Comparison of ENCODE assay signal across 1 cellular context in the genomic region with DNA sequence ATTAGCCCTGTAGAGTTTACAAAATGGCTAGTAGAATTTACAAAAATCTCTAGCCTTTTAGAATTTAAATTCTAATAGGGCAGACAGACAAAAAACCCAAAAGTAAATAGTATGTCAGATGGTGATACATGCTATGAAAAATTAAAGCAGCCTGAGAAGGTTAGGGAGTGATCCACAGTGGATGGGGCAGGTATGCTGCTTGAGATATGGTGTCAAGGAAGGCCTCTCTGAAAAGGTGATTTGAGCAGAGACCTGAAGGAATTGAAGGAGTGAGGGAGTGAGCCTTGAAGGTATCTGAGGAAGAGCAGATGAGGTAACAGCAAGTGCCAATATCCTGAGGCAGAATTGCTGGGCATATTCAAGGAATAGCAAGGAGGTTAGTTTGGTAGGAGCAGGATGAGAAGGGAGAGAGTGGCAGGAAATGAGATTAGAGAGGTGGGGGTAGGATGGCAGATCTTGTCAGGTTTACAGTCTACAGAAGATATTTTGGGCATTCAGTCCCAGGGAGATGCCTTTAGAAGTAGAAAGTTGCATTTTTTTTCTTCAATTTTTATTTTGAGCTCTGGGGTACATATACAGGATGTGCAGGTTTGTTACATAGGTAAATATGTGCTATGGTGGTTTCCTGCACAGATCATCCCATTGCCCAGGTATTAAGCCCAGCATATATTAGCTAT.
TF ChIP-seq lines count a peak whose summit lies in the region.

No MANE protein-coding gene starts in this region.

TF ChIP-seq in GM12878, 131 proteins besides CTCF, POLR2A, EP300 and RAD21:
- TF ChIP-seq, protein P1, sequence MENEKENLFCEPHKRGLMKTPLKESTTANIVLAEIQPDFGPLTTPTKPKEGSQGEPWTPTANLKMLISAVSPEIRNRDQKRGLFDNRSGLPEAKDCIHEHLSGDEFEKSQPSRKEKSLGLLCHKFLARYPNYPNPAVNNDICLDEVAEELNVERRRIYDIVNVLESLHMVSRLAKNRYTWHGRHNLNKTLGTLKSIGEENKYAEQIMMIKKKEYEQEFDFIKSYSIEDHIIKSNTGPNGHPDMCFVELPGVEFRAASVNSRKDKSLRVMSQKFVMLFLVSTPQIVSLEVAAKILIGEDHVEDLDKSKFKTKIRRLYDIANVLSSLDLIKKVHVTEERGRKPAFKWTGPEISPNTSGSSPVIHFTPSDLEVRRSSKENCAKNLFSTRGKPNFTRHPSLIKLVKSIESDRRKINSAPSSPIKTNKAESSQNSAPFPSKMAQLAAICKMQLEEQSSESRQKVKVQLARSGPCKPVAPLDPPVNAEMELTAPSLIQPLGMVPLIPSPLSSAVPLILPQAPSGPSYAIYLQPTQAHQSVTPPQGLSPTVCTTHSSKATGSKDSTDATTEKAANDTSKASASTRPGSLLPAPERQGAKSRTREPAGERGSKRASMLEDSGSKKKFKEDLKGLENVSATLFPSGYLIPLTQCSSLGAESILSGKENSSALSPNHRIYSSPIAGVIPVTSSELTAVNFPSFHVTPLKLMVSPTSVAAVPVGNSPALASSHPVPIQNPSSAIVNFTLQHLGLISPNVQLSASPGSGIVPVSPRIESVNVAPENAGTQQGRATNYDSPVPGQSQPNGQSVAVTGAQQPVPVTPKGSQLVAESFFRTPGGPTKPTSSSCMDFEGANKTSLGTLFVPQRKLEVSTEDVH (IDR thresholded peaks at IDR 0.05; ENCODE audit: low read depth, partially characterized antibody) = no peak
- TF ChIP-seq HDGF (IDR thresholded peaks at IDR 0.05) (no peak), RBBP5 (conservative IDR thresholded peaks at IDR 0.05) (no peak), PAX8 (IDR thresholded peaks at IDR 0.05) (no peak), CHD4 (IDR thresholded peaks at IDR 0.05) (no peak), MEF2A (IDR thresholded peaks at IDR 0.05; ENCODE audit: insufficient read depth, low read depth, low read length) (no peak), NR2F1 (conservative IDR thresholded peaks at IDR 0.05) (no peak), SREBF1 (IDR thresholded peaks at IDR 0.05; ENCODE audit: low read length) (no peak), ESRRA (IDR thresholded peaks at IDR 0.05; ENCODE audit: low read length) (no peak), SMARCA5 (IDR thresholded peaks at IDR 0.05) (no peak), PML (IDR thresholded peaks at IDR 0.05; ENCODE audit: low read length) (no peak), ZNF384 (IDR thresholded peaks at IDR 0.05; ENCODE audit: borderline replicate concordance, low read depth, low read length) (no peak), TCF7 (IDR thresholded peaks at IDR 0.05; ENCODE audit: borderline replicate concordance) (no peak), JUND (IDR thresholded peaks at IDR 0.05; ENCODE audit: low read depth, low read length) (no peak), HDAC6 (IDR thresholded peaks at IDR 0.05; ENCODE audit: unreplicated experiment) (no peak), CEBPB (IDR thresholded peaks at IDR 0.05; ENCODE audit: borderline replicate concordance in 1 of 2, low read depth in 2 of 2, low read length in 2 of 2) (no peak), SIX5 (IDR thresholded peaks at IDR 0.05; ENCODE audit: low read depth, low read length, severe bottlenecking) (no peak)
- TF ChIP-seq, protein P2, sequence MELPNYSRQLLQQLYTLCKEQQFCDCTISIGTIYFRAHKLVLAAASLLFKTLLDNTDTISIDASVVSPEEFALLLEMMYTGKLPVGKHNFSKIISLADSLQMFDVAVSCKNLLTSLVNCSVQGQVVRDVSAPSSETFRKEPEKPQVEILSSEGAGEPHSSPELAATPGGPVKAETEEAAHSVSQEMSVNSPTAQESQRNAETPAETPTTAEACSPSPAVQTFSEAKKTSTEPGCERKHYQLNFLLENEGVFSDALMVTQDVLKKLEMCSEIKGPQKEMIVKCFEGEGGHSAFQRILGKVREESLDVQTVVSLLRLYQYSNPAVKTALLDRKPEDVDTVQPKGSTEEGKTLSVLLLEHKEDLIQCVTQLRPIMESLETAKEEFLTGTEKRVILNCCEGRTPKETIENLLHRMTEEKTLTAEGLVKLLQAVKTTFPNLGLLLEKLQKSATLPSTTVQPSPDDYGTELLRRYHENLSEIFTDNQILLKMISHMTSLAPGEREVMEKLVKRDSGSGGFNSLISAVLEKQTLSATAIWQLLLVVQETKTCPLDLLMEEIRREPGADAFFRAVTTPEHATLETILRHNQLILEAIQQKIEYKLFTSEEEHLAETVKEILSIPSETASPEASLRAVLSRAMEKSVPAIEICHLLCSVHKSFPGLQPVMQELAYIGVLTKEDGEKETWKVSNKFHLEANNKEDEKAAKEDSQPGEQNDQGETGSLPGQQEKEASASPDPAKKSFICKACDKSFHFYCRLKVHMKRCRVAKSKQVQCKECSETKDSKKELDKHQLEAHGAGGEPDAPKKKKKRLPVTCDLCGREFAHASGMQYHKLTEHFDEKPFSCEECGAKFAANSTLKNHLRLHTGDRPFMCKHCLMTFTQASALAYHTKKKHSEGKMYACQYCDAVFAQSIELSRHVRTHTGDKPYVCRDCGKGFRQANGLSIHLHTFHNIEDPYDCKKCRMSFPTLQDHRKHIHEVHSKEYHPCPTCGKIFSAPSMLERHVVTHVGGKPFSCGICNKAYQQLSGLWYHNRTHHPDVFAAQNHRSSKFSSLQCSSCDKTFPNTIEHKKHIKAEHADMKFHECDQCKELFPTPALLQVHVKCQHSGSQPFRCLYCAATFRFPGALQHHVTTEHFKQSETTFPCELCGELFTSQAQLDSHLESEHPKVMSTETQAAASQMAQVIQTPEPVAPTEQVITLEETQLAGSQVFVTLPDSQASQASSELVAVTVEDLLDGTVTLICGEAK (IDR thresholded peaks at IDR 0.05; ENCODE audit: borderline replicate concordance) = no peak
- TF ChIP-seq, protein P3, sequence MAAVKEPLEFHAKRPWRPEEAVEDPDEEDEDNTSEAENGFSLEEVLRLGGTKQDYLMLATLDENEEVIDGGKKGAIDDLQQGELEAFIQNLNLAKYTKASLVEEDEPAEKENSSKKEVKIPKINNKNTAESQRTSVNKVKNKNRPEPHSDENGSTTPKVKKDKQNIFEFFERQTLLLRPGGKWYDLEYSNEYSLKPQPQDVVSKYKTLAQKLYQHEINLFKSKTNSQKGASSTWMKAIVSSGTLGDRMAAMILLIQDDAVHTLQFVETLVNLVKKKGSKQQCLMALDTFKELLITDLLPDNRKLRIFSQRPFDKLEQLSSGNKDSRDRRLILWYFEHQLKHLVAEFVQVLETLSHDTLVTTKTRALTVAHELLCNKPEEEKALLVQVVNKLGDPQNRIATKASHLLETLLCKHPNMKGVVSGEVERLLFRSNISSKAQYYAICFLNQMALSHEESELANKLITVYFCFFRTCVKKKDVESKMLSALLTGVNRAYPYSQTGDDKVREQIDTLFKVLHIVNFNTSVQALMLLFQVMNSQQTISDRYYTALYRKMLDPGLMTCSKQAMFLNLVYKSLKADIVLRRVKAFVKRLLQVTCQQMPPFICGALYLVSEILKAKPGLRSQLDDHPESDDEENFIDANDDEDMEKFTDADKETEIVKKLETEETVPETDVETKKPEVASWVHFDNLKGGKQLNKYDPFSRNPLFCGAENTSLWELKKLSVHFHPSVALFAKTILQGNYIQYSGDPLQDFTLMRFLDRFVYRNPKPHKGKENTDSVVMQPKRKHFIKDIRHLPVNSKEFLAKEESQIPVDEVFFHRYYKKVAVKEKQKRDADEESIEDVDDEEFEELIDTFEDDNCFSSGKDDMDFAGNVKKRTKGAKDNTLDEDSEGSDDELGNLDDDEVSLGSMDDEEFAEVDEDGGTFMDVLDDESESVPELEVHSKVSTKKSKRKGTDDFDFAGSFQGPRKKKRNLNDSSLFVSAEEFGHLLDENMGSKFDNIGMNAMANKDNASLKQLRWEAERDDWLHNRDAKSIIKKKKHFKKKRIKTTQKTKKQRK (IDR thresholded peaks at IDR 0.05; ENCODE audit: low read depth, low read length) = no peak
